Comparison of ENCODE assay signal across 8 cellular contexts in the genomic region with DNA sequence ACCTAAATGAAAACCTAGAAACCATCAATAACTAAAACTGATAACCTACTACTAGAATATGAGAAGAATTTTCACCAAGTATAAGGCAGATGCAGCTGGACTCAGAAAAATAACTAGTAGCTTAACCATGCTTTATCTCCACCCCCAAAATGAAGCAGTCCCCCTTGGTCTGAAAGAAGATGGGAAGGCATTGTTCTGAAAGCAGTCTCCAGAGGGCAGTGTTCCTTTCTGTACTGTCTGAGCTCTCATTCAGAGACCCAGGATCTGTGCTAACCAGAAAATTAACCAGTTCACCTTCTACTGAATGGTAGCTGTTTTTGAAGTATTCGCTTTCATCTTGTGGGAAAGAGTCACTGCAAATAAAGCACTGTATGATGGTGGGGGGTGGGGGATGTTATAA.
DNase-seq lines count a peak whose midpoint lies in the region; ATAC-seq, FAIRE-seq and TF ChIP-seq lines count a peak whose summit lies in the region.

No MANE protein-coding gene starts in this region.

- H3K4me1 Mint-ChIP-seq in Calu3 (ENCODE audit: low read depth, unreplicated experiment): no peaks in the 10 kb centered on the region

- ATAC-seq in HG02938 (IDR thresholded peaks at IDR 0.05; ENCODE audit: unreplicated experiment) (peak; percentile 62), heart left ventricle (peak in 2 of 4 donors; percentile 49 to 61), GM21526 (IDR thresholded peaks at IDR 0.05; ENCODE audit: low FRiP score, unreplicated experiment) (no peak)

- H3K27me3 ChIP-seq in SJCRH30: no peaks in the 10 kb centered on the region
- H3K27me3 ChIP-seq in heart left ventricle: no peaks in the 10 kb centered on the region

- DNase-seq in Calu3 (peak; percentile 22), SJCRH30 (peak; percentile 14 to 60), heart left ventricle (no peak), urothelium cell line (ENCODE audit: low spot score) (peak; percentile 18), lower leg skin (ENCODE audit: low spot score in 2 of 2) (no peak), amniotic stem cell (lab: John Stamatoyannopoulos, UW) (no peak)

- H3K27ac Mint-ChIP-seq in Calu3 (ENCODE audit: unreplicated experiment): no peak overlapping the region

- no peaks in the 10 kb centered on the region for H3K27me3 Mint-ChIP-seq in Calu3 (ENCODE audit: unreplicated experiment)

- TF ChIP-seq CTCF in Calu3 (IDR thresholded peaks at IDR 0.05; ENCODE audit: unreplicated experiment) (no peak), heart left ventricle (IDR thresholded peaks at IDR 0.05) (peak in 9 of 12 donors; percentile 22 to 58 (median 42)), lower leg skin (IDR thresholded peaks at IDR 0.05) (no peak)

- no peaks in the 10 kb centered on the region for H3K36me3 ChIP-seq in SJCRH30
- no peaks in the 10 kb centered on the region for H3K36me3 ChIP-seq in heart left ventricle

- H3K4me1 ChIP-seq in SJCRH30 (no peaks in the 10 kb centered on the region), heart left ventricle (peaks cover 0 to 25% (median 2%) of the 10 kb centered on the region in 12 donors)

- H3K9me3 ChIP-seq in SJCRH30 (replicated peaks) (no peaks in the 10 kb centered on the region), heart left ventricle (no peaks in the 10 kb centered on the region)

- TF ChIP-seq POLR2A in heart left ventricle (IDR thresholded peaks at IDR 0.05): no peak
- TF ChIP-seq POLR2A in lower leg skin (IDR thresholded peaks at IDR 0.05): no peak

- intact Hi-C loops in Calu3 (cut with micrococcal nuclease; ENCODE audit: unreplicated experiment) (no loop called here), heart left ventricle (cut with DNase I) (loop anchor here in 4 of 10 donors (2.0 to 10.0 kb wide), 6 partner anchors 105 to 313 kb away; a partner anchor contains a TSS), lower leg skin (cut with DNase I; ENCODE audit: low total_unique reads) (no loop called here)

- no TSS peak for BruUV-seq in Calu3 (replicated peaks; lab: Mats Ljungman, UMichigan)

- no peak for FAIRE-seq in urothelium cell line (lab: Jason Lieb, UNC)

- H3K4me3 Mint-ChIP-seq in Calu3 (ENCODE audit: low read depth, unreplicated experiment): no peak overlapping the region

- WGBS in heart left ventricle, 4 donors: 31 to 55% (median 34%) methylated on average over 1 of the region's 1 CpG
- 27 to 48% methylated on average over 1 of the region's 1 CpG for WGBS in lower leg skin, 2 donors

- CTCF ChIA-PET in Calu3 (lab: Charles Lee): interaction anchor here (0.6 to 1.2 kb wide), 8 partner anchors 15 to 383 kb away, joined by 3 to 8 read pairs (median 4); no protein-coding TSS in a partner anchor

- H3K27ac ChIP-seq in SJCRH30 (no peak overlapping the region), heart left ventricle (no peak overlapping the region)

- H3K4me3 ChIP-seq in SJCRH30 (no peak overlapping the region), heart left ventricle (no peak overlapping the region), lower leg skin (ENCODE audit: low read depth, poor library complexity, severe bottlenecking) (no peak overlapping the region)

- no peaks in the 10 kb centered on the region for H3K36me3 Mint-ChIP-seq in Calu3 (ENCODE audit: insufficient read depth, unreplicated experiment)

- peaks cover under 1% of the 10 kb centered on the region for H3K9me3 Mint-ChIP-seq in Calu3 (ENCODE audit: low read depth, unreplicated experiment)

Comparison
In these comparisons a context has a peak if more than half of its experiments do, and no peak if none do; other contexts are left out.
1. DNase-seq: peak in Calu3 (single experiment), SJCRH30 (2 of 2) and urothelium cell line (single experiment); none in heart left ventricle (0 of 5), lower leg skin (0 of 2) and amniotic stem cell (single experiment).
2. CTCF ChIP-seq: peak in heart left ventricle (9 of 12); none in Calu3 (single experiment) and lower leg skin (0 of 3).